1 cellular context compared by ENCODE assay signal in the genomic region with DNA sequence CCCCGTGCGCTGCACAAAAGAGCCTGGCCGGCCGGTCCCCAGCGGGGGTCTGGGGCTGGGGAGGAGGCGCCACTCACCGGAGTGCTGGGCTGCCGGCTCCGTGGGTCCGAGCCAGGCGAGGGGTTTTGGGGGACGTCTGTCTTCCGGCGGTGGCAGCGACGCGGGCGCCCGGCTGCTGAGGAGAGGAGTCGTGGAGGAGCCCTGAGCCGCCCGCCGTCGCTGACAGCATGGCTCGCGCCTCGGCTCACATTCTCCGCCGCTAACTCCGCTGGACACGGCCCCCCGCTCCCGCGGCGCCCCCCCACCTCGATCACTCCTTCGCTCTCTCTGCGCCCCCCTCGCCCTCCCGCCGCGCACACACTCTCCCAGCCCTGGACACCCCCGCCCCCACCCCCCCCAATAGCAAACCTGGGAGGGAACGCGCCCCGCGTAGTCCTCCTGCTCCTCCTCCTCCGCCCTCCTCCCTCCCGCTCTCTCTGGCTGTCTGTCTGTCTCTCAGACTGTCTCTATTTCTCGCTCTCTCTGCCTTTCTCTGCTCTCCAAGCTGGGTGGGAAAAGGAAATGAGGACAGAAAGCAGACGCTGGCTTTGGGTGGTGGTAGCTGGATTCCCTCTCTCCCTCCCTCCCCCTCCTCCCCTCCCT.
TF ChIP-seq lines count a peak whose summit lies in the region.

No MANE protein-coding gene starts in this region.

TF ChIP-seq in K562, 482 proteins besides CTCF, POLR2A, EP300 and RAD21 (continued from another document and continues in another):
- TF ChIP-seq KAT2B (IDR thresholded peaks at IDR 0.05; ENCODE audit: low read depth, low read length) (no peak), STAT5A (IDR thresholded peaks at IDR 0.05; ENCODE audit: borderline replicate concordance, low read length) (no peak), ZNF133 (CRISPR knock-in tag; IDR thresholded peaks at IDR 0.05) (no peak), MEF2A (IDR thresholded peaks at IDR 0.05; ENCODE audit: control insufficient read depth, low read depth, low read length) (no peak), IFI16 (CRISPR knock-in tag; IDR thresholded peaks at IDR 0.05) (no peak), ZNF707 (CRISPR knock-in tag; conservative IDR thresholded peaks at IDR 0.05) (no peak), ELF1 (tag; IDR thresholded peaks at IDR 0.05) (no peak), MAFF (IDR thresholded peaks at IDR 0.05; ENCODE audit: low read length) (no peak), RBM17 (IDR thresholded peaks at IDR 0.05; ENCODE audit: borderline replicate concordance, low read depth, low read length) (no peak), ZNF197 (CRISPR knock-in tag; IDR thresholded peaks at IDR 0.05; ENCODE audit: low read depth) (no peak), NCOA6 (IDR thresholded peaks at IDR 0.05) (no peak), ZNF217 (CRISPR knock-in tag; IDR thresholded peaks at IDR 0.05) (no peak)
- TF ChIP-seq, protein P1, sequence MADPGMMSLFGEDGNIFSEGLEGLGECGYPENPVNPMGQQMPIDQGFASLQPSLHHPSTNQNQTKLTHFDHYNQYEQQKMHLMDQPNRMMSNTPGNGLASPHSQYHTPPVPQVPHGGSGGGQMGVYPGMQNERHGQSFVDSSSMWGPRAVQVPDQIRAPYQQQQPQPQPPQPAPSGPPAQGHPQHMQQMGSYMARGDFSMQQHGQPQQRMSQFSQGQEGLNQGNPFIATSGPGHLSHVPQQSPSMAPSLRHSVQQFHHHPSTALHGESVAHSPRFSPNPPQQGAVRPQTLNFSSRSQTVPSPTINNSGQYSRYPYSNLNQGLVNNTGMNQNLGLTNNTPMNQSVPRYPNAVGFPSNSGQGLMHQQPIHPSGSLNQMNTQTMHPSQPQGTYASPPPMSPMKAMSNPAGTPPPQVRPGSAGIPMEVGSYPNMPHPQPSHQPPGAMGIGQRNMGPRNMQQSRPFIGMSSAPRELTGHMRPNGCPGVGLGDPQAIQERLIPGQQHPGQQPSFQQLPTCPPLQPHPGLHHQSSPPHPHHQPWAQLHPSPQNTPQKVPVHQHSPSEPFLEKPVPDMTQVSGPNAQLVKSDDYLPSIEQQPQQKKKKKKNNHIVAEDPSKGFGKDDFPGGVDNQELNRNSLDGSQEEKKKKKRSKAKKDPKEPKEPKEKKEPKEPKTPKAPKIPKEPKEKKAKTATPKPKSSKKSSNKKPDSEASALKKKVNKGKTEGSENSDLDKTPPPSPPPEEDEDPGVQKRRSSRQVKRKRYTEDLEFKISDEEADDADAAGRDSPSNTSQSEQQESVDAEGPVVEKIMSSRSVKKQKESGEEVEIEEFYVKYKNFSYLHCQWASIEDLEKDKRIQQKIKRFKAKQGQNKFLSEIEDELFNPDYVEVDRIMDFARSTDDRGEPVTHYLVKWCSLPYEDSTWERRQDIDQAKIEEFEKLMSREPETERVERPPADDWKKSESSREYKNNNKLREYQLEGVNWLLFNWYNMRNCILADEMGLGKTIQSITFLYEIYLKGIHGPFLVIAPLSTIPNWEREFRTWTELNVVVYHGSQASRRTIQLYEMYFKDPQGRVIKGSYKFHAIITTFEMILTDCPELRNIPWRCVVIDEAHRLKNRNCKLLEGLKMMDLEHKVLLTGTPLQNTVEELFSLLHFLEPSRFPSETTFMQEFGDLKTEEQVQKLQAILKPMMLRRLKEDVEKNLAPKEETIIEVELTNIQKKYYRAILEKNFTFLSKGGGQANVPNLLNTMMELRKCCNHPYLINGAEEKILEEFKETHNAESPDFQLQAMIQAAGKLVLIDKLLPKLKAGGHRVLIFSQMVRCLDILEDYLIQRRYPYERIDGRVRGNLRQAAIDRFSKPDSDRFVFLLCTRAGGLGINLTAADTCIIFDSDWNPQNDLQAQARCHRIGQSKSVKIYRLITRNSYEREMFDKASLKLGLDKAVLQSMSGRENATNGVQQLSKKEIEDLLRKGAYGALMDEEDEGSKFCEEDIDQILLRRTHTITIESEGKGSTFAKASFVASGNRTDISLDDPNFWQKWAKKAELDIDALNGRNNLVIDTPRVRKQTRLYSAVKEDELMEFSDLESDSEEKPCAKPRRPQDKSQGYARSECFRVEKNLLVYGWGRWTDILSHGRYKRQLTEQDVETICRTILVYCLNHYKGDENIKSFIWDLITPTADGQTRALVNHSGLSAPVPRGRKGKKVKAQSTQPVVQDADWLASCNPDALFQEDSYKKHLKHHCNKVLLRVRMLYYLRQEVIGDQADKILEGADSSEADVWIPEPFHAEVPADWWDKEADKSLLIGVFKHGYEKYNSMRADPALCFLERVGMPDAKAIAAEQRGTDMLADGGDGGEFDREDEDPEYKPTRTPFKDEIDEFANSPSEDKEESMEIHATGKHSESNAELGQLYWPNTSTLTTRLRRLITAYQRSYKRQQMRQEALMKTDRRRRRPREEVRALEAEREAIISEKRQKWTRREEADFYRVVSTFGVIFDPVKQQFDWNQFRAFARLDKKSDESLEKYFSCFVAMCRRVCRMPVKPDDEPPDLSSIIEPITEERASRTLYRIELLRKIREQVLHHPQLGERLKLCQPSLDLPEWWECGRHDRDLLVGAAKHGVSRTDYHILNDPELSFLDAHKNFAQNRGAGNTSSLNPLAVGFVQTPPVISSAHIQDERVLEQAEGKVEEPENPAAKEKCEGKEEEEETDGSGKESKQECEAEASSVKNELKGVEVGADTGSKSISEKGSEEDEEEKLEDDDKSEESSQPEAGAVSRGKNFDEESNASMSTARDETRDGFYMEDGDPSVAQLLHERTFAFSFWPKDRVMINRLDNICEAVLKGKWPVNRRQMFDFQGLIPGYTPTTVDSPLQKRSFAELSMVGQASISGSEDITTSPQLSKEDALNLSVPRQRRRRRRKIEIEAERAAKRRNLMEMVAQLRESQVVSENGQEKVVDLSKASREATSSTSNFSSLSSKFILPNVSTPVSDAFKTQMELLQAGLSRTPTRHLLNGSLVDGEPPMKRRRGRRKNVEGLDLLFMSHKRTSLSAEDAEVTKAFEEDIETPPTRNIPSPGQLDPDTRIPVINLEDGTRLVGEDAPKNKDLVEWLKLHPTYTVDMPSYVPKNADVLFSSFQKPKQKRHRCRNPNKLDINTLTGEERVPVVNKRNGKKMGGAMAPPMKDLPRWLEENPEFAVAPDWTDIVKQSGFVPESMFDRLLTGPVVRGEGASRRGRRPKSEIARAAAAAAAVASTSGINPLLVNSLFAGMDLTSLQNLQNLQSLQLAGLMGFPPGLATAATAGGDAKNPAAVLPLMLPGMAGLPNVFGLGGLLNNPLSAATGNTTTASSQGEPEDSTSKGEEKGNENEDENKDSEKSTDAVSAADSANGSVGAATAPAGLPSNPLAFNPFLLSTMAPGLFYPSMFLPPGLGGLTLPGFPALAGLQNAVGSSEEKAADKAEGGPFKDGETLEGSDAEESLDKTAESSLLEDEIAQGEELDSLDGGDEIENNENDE (IDR thresholded peaks at IDR 0.05; ENCODE audit: low read depth, low read length), result no peak
- TF ChIP-seq, protein P2, sequence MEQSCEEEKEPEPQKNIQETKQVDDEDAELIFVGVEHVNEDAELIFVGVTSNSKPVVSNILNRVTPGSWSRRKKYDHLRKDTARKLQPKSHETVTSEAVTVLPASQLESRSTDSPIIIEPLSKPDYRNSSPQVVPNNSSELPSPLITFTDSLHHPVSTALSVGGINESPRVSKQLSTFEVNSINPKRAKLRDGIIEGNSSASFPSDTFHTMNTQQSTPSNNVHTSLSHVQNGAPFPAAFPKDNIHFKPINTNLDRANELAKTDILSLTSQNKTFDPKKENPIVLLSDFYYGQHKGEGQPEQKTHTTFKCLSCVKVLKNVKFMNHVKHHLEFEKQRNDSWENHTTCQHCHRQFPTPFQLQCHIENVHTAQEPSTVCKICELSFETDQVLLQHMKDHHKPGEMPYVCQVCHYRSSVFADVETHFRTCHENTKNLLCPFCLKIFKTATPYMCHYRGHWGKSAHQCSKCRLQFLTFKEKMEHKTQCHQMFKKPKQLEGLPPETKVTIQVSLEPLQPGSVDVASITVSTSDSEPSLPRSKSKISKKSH (CRISPR knock-in tag; IDR thresholded peaks at IDR 0.05), result no peak
- TF ChIP-seq, protein P3, sequence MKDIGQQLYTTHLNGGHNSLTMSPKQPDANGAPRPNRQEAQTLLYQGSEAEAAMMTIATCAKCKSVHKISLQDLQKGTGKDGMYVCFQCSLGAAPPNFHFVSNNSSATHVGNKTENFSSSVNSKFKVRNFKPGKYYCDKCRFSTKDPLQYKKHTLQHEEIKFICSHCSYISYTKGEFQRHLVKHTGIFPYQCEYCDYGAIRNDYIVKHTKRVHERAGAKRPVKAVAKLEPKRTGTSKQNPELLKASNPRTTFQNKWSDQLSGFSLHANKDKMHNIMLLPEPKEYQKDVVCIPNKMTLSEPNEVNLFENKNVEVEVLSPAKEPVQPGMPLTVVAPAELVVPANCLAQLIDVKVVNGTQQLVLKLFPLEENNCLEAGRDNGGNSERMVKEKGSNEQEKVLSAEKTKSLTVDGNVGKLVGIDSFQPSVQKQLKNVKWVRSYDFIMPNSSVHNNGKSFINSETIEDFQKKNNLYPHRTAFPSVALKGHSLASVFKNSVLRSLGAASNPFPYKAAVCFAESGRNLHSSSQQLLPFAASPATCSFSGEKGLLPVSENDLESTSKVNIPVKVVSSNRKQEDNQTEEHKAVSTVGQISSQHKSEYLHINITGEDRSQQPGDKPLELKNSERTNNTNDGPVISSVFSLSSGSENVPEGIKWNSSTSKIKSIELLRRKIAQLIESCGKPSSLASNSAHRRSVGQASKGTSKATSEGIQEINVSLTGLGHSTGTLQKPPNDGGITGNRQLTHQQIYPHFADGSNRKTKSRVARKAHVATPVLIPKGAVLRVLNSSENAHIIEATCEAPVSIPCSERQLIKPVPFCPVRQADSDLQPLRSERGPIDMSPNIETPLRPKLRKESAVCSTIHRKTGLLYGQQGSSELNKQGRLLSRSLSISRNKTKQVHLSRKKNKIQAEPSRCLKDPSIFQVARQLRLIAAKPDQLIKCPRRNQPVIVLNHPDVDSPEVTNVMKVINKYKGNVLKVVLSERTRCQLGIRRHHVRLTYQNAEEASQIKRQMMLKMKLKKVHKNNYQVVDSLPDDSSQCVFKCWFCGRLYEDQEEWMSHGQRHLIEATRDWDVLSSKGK (CRISPR knock-in tag; IDR thresholded peaks at IDR 0.05), result no peak
- TF ChIP-seq, protein P4, sequence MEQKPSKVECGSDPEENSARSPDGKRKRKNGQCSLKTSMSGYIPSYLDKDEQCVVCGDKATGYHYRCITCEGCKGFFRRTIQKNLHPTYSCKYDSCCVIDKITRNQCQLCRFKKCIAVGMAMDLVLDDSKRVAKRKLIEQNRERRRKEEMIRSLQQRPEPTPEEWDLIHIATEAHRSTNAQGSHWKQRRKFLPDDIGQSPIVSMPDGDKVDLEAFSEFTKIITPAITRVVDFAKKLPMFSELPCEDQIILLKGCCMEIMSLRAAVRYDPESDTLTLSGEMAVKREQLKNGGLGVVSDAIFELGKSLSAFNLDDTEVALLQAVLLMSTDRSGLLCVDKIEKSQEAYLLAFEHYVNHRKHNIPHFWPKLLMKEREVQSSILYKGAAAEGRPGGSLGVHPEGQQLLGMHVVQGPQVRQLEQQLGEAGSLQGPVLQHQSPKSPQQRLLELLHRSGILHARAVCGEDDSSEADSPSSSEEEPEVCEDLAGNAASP (IDR thresholded peaks at IDR 0.05), result no peak
- TF ChIP-seq, protein P5, sequence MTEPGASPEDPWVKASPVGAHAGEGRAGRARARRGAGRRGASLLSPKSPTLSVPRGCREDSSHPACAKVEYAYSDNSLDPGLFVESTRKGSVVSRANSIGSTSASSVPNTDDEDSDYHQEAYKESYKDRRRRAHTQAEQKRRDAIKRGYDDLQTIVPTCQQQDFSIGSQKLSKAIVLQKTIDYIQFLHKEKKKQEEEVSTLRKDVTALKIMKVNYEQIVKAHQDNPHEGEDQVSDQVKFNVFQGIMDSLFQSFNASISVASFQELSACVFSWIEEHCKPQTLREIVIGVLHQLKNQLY (CRISPR knock-in tag; conservative IDR thresholded peaks at IDR 0.05), result no peak
- TF ChIP-seq, protein P6, sequence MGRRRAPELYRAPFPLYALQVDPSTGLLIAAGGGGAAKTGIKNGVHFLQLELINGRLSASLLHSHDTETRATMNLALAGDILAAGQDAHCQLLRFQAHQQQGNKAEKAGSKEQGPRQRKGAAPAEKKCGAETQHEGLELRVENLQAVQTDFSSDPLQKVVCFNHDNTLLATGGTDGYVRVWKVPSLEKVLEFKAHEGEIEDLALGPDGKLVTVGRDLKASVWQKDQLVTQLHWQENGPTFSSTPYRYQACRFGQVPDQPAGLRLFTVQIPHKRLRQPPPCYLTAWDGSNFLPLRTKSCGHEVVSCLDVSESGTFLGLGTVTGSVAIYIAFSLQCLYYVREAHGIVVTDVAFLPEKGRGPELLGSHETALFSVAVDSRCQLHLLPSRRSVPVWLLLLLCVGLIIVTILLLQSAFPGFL (CRISPR knock-in tag; IDR thresholded peaks at IDR 0.05), result no peak
- TF ChIP-seq, protein P7, sequence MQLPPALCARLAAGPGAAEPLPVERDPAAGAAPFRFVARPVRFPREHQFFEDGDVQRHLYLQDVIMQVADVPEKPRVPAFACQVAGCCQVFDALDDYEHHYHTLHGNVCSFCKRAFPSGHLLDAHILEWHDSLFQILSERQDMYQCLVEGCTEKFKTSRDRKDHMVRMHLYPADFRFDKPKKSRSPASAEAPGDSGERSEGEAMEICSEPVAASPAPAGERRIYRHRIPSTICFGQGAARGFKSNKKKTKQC (CRISPR knock-in tag; IDR thresholded peaks at IDR 0.05), result no peak
- TF ChIP-seq, protein P8, sequence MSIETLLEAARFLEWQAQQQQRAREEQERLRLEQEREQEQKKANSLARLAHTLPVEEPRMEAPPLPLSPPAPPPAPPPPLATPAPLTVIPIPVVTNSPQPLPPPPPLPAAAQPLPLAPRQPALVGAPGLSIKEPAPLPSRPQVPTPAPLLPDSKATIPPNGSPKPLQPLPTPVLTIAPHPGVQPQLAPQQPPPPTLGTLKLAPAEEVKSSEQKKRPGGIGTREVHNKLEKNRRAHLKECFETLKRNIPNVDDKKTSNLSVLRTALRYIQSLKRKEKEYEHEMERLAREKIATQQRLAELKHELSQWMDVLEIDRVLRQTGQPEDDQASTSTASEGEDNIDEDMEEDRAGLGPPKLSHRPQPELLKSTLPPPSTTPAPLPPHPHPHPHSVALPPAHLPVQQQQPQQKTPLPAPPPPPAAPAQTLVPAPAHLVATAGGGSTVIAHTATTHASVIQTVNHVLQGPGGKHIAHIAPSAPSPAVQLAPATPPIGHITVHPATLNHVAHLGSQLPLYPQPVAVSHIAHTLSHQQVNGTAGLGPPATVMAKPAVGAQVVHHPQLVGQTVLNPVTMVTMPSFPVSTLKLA (conservative IDR thresholded peaks at IDR 0.05), result 0 out of 4 replicates have a peak, but pooled peaks of 1 of the 2 experiments have one; percentile 14
